26 cellular contexts compared by ENCODE assay signal in the genomic region with DNA sequence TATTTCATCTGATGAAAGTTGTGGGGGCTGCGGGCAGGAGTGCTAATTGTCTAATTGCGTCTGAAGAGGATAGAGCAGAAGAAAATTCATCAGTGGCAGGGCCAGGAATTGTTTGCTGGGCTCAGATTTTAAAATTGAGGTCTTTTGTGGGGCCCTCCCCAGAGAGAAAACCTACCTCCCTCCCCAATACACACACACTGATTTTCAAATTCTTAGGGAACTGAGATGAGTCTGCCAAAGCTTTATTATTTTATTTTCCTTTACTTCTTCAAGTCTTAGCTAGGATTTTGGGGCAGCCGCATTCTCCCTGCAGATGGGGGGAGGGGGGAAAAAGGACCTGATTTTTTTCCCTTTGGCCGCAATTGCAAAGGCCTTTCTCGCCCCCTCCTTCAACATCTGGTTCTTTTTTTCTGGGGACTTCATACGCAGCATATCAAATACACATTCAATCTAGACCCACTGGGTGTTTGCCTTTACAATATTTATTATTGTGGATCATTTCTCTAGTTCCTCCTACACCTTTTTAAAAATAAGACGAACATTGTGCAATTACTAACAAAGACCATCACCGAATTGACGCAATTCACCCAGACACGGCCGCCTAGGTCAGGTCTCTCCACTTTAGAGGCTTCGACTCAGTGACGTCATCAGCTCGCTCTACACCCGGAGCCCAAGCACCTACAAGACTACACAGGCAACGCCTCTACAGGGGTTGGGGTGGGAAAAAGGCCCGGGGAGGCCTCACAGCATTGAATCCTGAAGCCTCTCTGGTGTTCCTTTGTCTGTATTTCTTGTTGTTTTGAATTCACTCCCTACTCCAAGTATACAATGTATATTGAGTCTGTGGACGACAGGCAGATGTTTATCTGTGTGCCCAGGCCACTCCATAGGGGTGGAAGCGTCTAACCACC. TPM values are rescaled to one million over a fixed set of nuclear protein-coding genes. Genes with fewer than 3 reads are reported as not detected.
DNase-seq lines count a peak whose midpoint lies in the region; ATAC-seq and TF ChIP-seq lines count a peak whose summit lies in the region.
"Had no signal": no experiment of that assay in that cellular context is flagged by ENCODE, and none has a peak within 500 bp of the region (broad histone marks: within the 10 kb centered on the region; RNA-seq: fewer than 3 reads in every experiment).

No MANE protein-coding gene starts in this region.

- H3K36me3 ChIP-seq in GM23338 (ENCODE audit: insufficient read depth): no peaks in the 10 kb centered on the region
- H3K36me3 ChIP-seq in breast epithelium: no peaks in the 10 kb centered on the region
- H3K36me3 ChIP-seq: heart left ventricle, sigmoid colon, stomach, upper lobe of left lung had no signal

- H3K4me1 Mint-ChIP-seq in GM23338 (peaks cover 75% of the 10 kb centered on the region), chondrocyte (ENCODE audit: low read depth) (peaks cover 26% of the 10 kb centered on the region)
- H3K4me1 Mint-ChIP-seq: T-helper 17 cell had no signal

- intact Hi-C loops in breast epithelium (cut with DNase I; ENCODE audit: low total_unique reads): no loop called here

- H3K4me2 ChIP-seq in GM23338: peak overlapping the region; percentile 93

- no peak for ATAC-seq in GM23338
- ATAC-seq: heart left ventricle; left colon; naive thymus-derived CD4-positive, alpha-beta T cell; T-helper 17 cell had no signal

- H3K27ac Mint-ChIP-seq in GM23338 (no peak overlapping the region), chondrocyte (ENCODE audit: unreplicated experiment) (no peak overlapping the region)
- H3K27ac Mint-ChIP-seq: T-helper 17 cell had no signal

- no peaks in the 10 kb centered on the region for H3K79me2 ChIP-seq in GM23338 (replicated peaks; ENCODE audit: insufficient read depth)

- H3K9me3 ChIP-seq in breast epithelium: no peaks in the 10 kb centered on the region
- H3K9me3 ChIP-seq: heart left ventricle had no signal

- H3K27ac ChIP-seq in GM23338 (ENCODE audit: low read depth): no peak overlapping the region
- no peak overlapping the region for H3K27ac ChIP-seq in substantia nigra (ENCODE audit: low read depth, low read length, poor library complexity, severe bottlenecking)
- no peak overlapping the region for H3K27ac ChIP-seq in breast epithelium
- H3K27ac ChIP-seq: heart left ventricle, sigmoid colon, SK-N-MC, stomach, upper lobe of left lung had no signal

- peaks cover 47% of the 10 kb centered on the region for H3F3A ChIP-seq in GM23338 (replicated peaks; ENCODE audit: low read depth)

- H3K27me3 Mint-ChIP-seq in GM23338 (ENCODE audit: insufficient read depth, low read depth, poor library complexity): peaks cover 99% of the 10 kb centered on the region
- peaks cover 66% of the 10 kb centered on the region for H3K27me3 Mint-ChIP-seq in chondrocyte (ENCODE audit: low read depth)

- DNase-seq in ELF-1 (ENCODE audit: low read depth, low spot score): peak; percentile 49
- peak; percentile 73 for DNase-seq in GM23338 (ENCODE audit: low spot score)
- peak; percentile 72 for DNase-seq in chondrocyte (ENCODE audit: low spot score)
- DNase-seq in medulla oblongata (ENCODE audit: extremely low spot score): peak; percentile 11
- DNase-seq in substantia nigra (lab: John Stamatoyannopoulos, UW): no peak
- DNase-seq in NCI-H1092 treated with DMSO at 0.1 percent for 48 hours (lab: John Stamatoyannopoulos, UW): no peak
- no peak for DNase-seq in breast epithelium (ENCODE audit: low spot score in 2 of 2)
- no peak for DNase-seq in dermis blood vessel endothelial cell
- DNase-seq: activated CD4-positive, alpha-beta T cell treated with anti-CD3 and anti-CD28 coated beads, Interleukin-2, amount 50 U/mL, for 1 hour; activated CD8-positive, alpha-beta memory T cell treated with anti-CD3 and anti-CD28 coated beads, Interleukin-2, amount 50 U/mL, for 4 hours; heart left ventricle; left colon; mesendoderm; naive thymus-derived CD4-positive, alpha-beta T cell; NCI-H2029 treated with DMSO at 0.1 percent for 48 hours; NCI-H226; NCI-H748 treated with DMSO at 0.1 percent for 48 hours; posterior cingulate gyrus; sigmoid colon; stomach; T-helper 17 cell; upper lobe of left lung had no signal

- peak overlapping the region; percentile 39; the same call in 2 of the 3 replicates for H3K4me3 Mint-ChIP-seq in GM23338
- no peak overlapping the region for H3K4me3 Mint-ChIP-seq in chondrocyte (ENCODE audit: unreplicated experiment)
- H3K4me3 Mint-ChIP-seq: naive thymus-derived CD4-positive, alpha-beta T cell; T-helper 17 cell had no signal

- no peak overlapping the region for H2AFZ ChIP-seq in GM23338

- peak overlapping the region; percentile 81 for H3K4me3 ChIP-seq in GM23338
- no peak overlapping the region for H3K4me3 ChIP-seq in breast epithelium
- H3K4me3 ChIP-seq: heart left ventricle, sigmoid colon, SK-N-MC, stomach, upper lobe of left lung had no signal

- H3K9me2 ChIP-seq in GM23338 (ENCODE audit: insufficient read depth): no peaks in the 10 kb centered on the region

- H3K9me3 Mint-ChIP-seq in GM23338 (peaks cover 5% of the 10 kb centered on the region; the same call in 2 of the 3 replicates), chondrocyte (ENCODE audit: low read depth) (no peaks in the 10 kb centered on the region)

- H3K27me3 ChIP-seq in GM23338 (ENCODE audit: insufficient read depth) (peaks cover 100% of the 10 kb centered on the region), breast epithelium (peaks cover 4 to 100% of the 10 kb centered on the region in 2 donors)

- no peak for TF ChIP-seq POLR2A in breast epithelium (IDR thresholded peaks at IDR 0.05)

- H3K4me1 ChIP-seq in GM23338 (ENCODE audit: insufficient read depth) (peaks cover 79% of the 10 kb centered on the region), breast epithelium (no peaks in the 10 kb centered on the region)

- TF ChIP-seq CTCF in GM23338 (conservative IDR thresholded peaks at IDR 0.05; ENCODE audit: low read depth in 2 of 2): no peak
- no peak for TF ChIP-seq CTCF in chondrocyte (IDR thresholded peaks at IDR 0.05)
- TF ChIP-seq CTCF in breast epithelium (IDR thresholded peaks at IDR 0.05): no peak

- H3K36me3 Mint-ChIP-seq in GM23338 (ENCODE audit: low read depth): no peaks in the 10 kb centered on the region
- H3K36me3 Mint-ChIP-seq in chondrocyte (ENCODE audit: low read depth): peaks cover 7% of the 10 kb centered on the region

- peaks cover 3% of the 10 kb centered on the region; the same call in 1 of the 2 replicates for H4K20me1 ChIP-seq in GM23338 (replicated peaks; ENCODE audit: insufficient read depth)

TF ChIP-seq in GM23338, 12 proteins besides CTCF, POLR2A, EP300 and RAD21 (continues in another document):
- TF ChIP-seq EZH2 (IDR thresholded peaks at IDR 0.05; ENCODE audit: low read depth, unreplicated experiment) (peak; percentile 69), CREB1 (CRISPR knock-in tag; IDR thresholded peaks at IDR 0.05; ENCODE audit: low read depth) (peak; percentile 96), ZNF331 (CRISPR knock-in tag; IDR thresholded peaks at IDR 0.05; ENCODE audit: low read depth) (no peak)

RNA-seq across cellular contexts. Expression of a gene that starts 16.8 kb away (rescaled TPM):
- not detected in 2 replicates for total RNA-seq in GM23338 (2014; rRNA removed; shearing (Covaris generic))
- polyA plus RNA-seq in GM23338 (2016; fragmentation: Nextera tagmentation; extraction: Ambion mirVana): 0.12 TPM in 1 of 2 replicates, not detected in the other
- total RNA-seq in chondrocyte (1.7 to 10.2 TPM (median 1.7 TPM) in 3 replicates), breast epithelium (under 1 TPM in 2 of 3 donors, not detected in 1; under 0.01 to 0.15 TPM), dermis blood vessel endothelial cell (not detected in 2 replicates)
- total RNA-seq: bronchial epithelial cell; epithelial cell of proximal tubule; heart left ventricle; left colon; naive thymus-derived CD4-positive, alpha-beta T cell; sigmoid colon; stomach; T-helper 17 cell; upper lobe of left lung had no signal
- polyA plus RNA-seq: CD14-positive monocyte; heart left ventricle; naive thymus-derived CD4-positive, alpha-beta T cell; sigmoid colon; stomach had no signal

RNA-seq across cellular contexts. Expression of a gene that starts 19.6 kb away (rescaled TPM):
- 0.19 and 0.21 TPM in 2 replicates for total RNA-seq in GM23338 (2014; rRNA removed; shearing (Covaris generic))
- polyA plus RNA-seq in GM23338 (2016; fragmentation: Nextera tagmentation; extraction: Ambion mirVana): 0.95 and 1.4 TPM in 2 replicates
- total RNA-seq in chondrocyte (8.8 to 57.3 TPM (median 12.8 TPM) in 3 replicates), breast epithelium (1 to 10 TPM in 2 of 3 donors, not detected in 1; 2.0 to 6.1 TPM), dermis blood vessel endothelial cell (under 0.01 TPM in 1 of 2 replicates, not detected in the other)
- total RNA-seq: bronchial epithelial cell; epithelial cell of proximal tubule; left colon; naive thymus-derived CD4-positive, alpha-beta T cell; sigmoid colon; stomach; T-helper 17 cell; upper lobe of left lung had no signal
- polyA plus RNA-seq: CD14-positive monocyte; heart left ventricle; naive thymus-derived CD4-positive, alpha-beta T cell; sigmoid colon had no signal

Comparison
In these comparisons a context has a peak if more than half of its experiments do, and no peak if none do; other contexts are left out.
1. DNase-seq: peak in ELF-1 (single experiment), GM23338 (single experiment), chondrocyte (single experiment) and medulla oblongata (single experiment); none in substantia nigra (0 of 49), NCI-H1092 treated with DMSO at 0.1 percent for 48 hours (single experiment), breast epithelium (0 of 2) and dermis blood vessel endothelial cell (single experiment).